Comparison of ENCODE assay signal across 23 cellular contexts in genomic region chr11:111537336-111537860, GRCh38. TPM values are rescaled to one million over a fixed set of nuclear protein-coding genes. Genes with fewer than 3 reads are reported as not detected.
DNase-seq lines count a peak whose midpoint lies in the region; ATAC-seq, FAIRE-seq and TF ChIP-seq lines count a peak whose summit lies in the region.
"Had no signal": no experiment of that assay in that cellular context is flagged by ENCODE, and none has a peak within 500 bp of the region (broad histone marks: within the 10 kb centered on the region; RNA-seq: fewer than 3 reads in every experiment).

No MANE protein-coding gene starts in this region.

- H4K20me1 ChIP-seq in H9 (ENCODE audit: control insufficient read depth, insufficient read depth, insufficient read length) = no peaks in the 10 kb centered on the region

- H3K36me3 ChIP-seq in Caco-2 (ENCODE audit: control insufficient read depth, insufficient read depth, low read length) = no peaks in the 10 kb centered on the region
- H3K36me3 ChIP-seq: BE2C had no signal

- no peak overlapping the region for H3K4me3 ChIP-seq in Caco-2 (ENCODE audit: low read depth, low read length)
- H3K4me3 ChIP-seq: GM23338 had no signal

- no peak for DNase-seq in stimulated activated naive CD8-positive, alpha-beta T cell treated with anti-CD3 and anti-CD28 coated beads, Interleukin-15, Interleukin-2, amounts not matched to agents 100 U/mL and 50 U/mL, for 24 hours
- DNase-seq in HTR-8/SVneo (ENCODE audit: insufficient read length, low spot score) = no peak
- DNase-seq in activated naive CD8-positive, alpha-beta T cell treated with anti-CD3 and anti-CD28 coated beads, Interleukin-2, amount 10 ng/mL, durations not matched to agents 7 days and 5 days = no peak
- DNase-seq in stimulated activated CD4-positive, alpha-beta T cell treated with anti-CD3 and anti-CD28 coated beads, Interleukin-4, amount 100 ng/mL, for 24 hours = no peak
- no peak for DNase-seq in Caco-2
- no peak for DNase-seq in H9
- DNase-seq: ACHN; BE2C; C1 segment of cervical spinal cord; CD4-positive, CD25-positive, alpha-beta regulatory T cell; CD8-positive, alpha-beta memory T cell; DMS153; DMS79; GDM1; IMR-90; KBM-7 had no signal

- intact Hi-C loops in Caco-2 (cut with micrococcal nuclease; ENCODE audit: unreplicated experiment) = no loop called here

- no peak overlapping the region for H3K56ac ChIP-seq in H9 (ENCODE audit: insufficient read length, low read depth, low read length)

- no peak overlapping the region for H3K4me3 Mint-ChIP-seq in stimulated activated naive CD8-positive, alpha-beta T cell treated with anti-CD3 and anti-CD28 coated beads, Interleukin-15, Interleukin-2, amounts not matched to agents 100 ng/mL and 50 ng/mL, for 24 hours
- H3K4me3 Mint-ChIP-seq in activated naive CD8-positive, alpha-beta T cell treated with anti-CD3 and anti-CD28 coated beads, Interleukin-2, amount 10 ng/mL, durations not matched to agents 7 days and 5 days = no peak overlapping the region
- no peak overlapping the region for H3K4me3 Mint-ChIP-seq in Caco-2 (ENCODE audit: unreplicated experiment)
- no peak overlapping the region for H3K4me3 Mint-ChIP-seq in H9
- H3K4me3 Mint-ChIP-seq: CD4-positive, CD25-positive, alpha-beta regulatory T cell; CD8-positive, alpha-beta memory T cell; GM23338 had no signal

- H3K79me1 ChIP-seq in H9 (ENCODE audit: insufficient read depth, low read depth, low read length, poor library complexity, severe bottlenecking) = no peaks in the 10 kb centered on the region

- H3K9me3 ChIP-seq in Caco-2 (no peaks in the 10 kb centered on the region), H9 (ENCODE audit: control insufficient read depth, low read depth, low read length) (no peaks in the 10 kb centered on the region)
- H3K9me3 ChIP-seq: BE2C had no signal

- H3K27ac Mint-ChIP-seq in stimulated activated naive CD8-positive, alpha-beta T cell treated with anti-CD3 and anti-CD28 coated beads, Interleukin-15, Interleukin-2, amounts not matched to agents 100 ng/mL and 50 ng/mL, for 24 hours = peak overlapping the region; percentile 33
- H3K27ac Mint-ChIP-seq in activated naive CD8-positive, alpha-beta T cell treated with anti-CD3 and anti-CD28 coated beads, Interleukin-2, amount 10 ng/mL, durations not matched to agents 7 days and 5 days = peak overlapping the region; percentile 88
- H3K27ac Mint-ChIP-seq in Caco-2 (ENCODE audit: unreplicated experiment) (no peak overlapping the region), H9 (peak overlapping the region in 1 of 3 experiments; percentile 57; a peak in 1 of 7 replicates)
- H3K27ac Mint-ChIP-seq: GM23338 had no signal

- no peak overlapping the region for H2BK5ac ChIP-seq in H9 (ENCODE audit: insufficient read length, low read length)

- no peak overlapping the region for H2BK120ac ChIP-seq in H9 (ENCODE audit: low read depth, low read length, poor library complexity, severe bottlenecking)

- no peak overlapping the region for H3K9ac ChIP-seq in H9 (ENCODE audit: extremely low read depth, insufficient read length, low read length)

- H3K18ac ChIP-seq in H9 (ENCODE audit: insufficient read length, low read depth, low read length) = no peak overlapping the region

- no TSS peak for BruUV-seq in Caco-2 (replicated peaks; lab: Mats Ljungman, UMichigan)

- H3K23ac ChIP-seq in H9 (ENCODE audit: insufficient read length, low read depth, low read length) = no peak overlapping the region

- H2AK5ac ChIP-seq in H9 (ENCODE audit: insufficient read length, low read length) = no peak overlapping the region

- peaks cover 4% of the 10 kb centered on the region for H3K36me3 Mint-ChIP-seq in stimulated activated naive CD8-positive, alpha-beta T cell treated with anti-CD3 and anti-CD28 coated beads, Interleukin-15, Interleukin-2, amounts not matched to agents 100 ng/mL and 50 ng/mL, for 24 hours (ENCODE audit: low read depth)
- peaks cover 3% of the 10 kb centered on the region for H3K36me3 Mint-ChIP-seq in activated naive CD8-positive, alpha-beta T cell treated with anti-CD3 and anti-CD28 coated beads, Interleukin-2, amount 10 ng/mL, durations not matched to agents 7 days and 5 days
- no peaks in the 10 kb centered on the region for H3K36me3 Mint-ChIP-seq in Caco-2 (ENCODE audit: insufficient read depth, unreplicated experiment)
- H3K36me3 Mint-ChIP-seq in H9 (ENCODE audit: insufficient read depth in 1 of 3, low read depth in 3 of 3) = peaks cover 0 to 5% (median 0%) of the 10 kb centered on the region in 3 experiments; a peak in 3 of 7 replicates
- H3K36me3 Mint-ChIP-seq: CD4-positive, CD25-positive, alpha-beta regulatory T cell; CD8-positive, alpha-beta memory T cell had no signal

- CTCF ChIA-PET in Caco-2 (lab: Charles Lee) = no interaction called here

- H3K4me1 ChIP-seq in Caco-2 = peaks cover 26% of the 10 kb centered on the region
- no peaks in the 10 kb centered on the region; the same call in 1 of the 2 replicates for H3K4me1 ChIP-seq in H9 (ENCODE audit: insufficient read depth, low read length)
- H3K4me1 ChIP-seq: BE2C had no signal

- H3K4ac ChIP-seq in H9 (ENCODE audit: low read depth, low read length) = no peak overlapping the region

- H3K9me3 Mint-ChIP-seq in stimulated activated naive CD8-positive, alpha-beta T cell treated with anti-CD3 and anti-CD28 coated beads, Interleukin-15, Interleukin-2, amounts not matched to agents 100 ng/mL and 50 ng/mL, for 24 hours = peaks cover 6% of the 10 kb centered on the region
- no peaks in the 10 kb centered on the region for H3K9me3 Mint-ChIP-seq in activated naive CD8-positive, alpha-beta T cell treated with anti-CD3 and anti-CD28 coated beads, Interleukin-2, amount 10 ng/mL, durations not matched to agents 7 days and 5 days
- H3K9me3 Mint-ChIP-seq in Caco-2 (ENCODE audit: unreplicated experiment) (no peaks in the 10 kb centered on the region), H9 (peaks cover 9 to 13% of the 10 kb centered on the region in 2 experiments; a peak in 4 of 5 replicates)
- H3K9me3 Mint-ChIP-seq: GM23338 had no signal

- H3K4me1 Mint-ChIP-seq in stimulated activated naive CD8-positive, alpha-beta T cell treated with anti-CD3 and anti-CD28 coated beads, Interleukin-15, Interleukin-2, amounts not matched to agents 100 ng/mL and 50 ng/mL, for 24 hours (ENCODE audit: low read depth) = peaks cover 69% of the 10 kb centered on the region
- H3K4me1 Mint-ChIP-seq in activated naive CD8-positive, alpha-beta T cell treated with anti-CD3 and anti-CD28 coated beads, Interleukin-2, amount 10 ng/mL, durations not matched to agents 7 days and 5 days = peaks cover 49% of the 10 kb centered on the region
- H3K4me1 Mint-ChIP-seq in Caco-2 (ENCODE audit: low read depth, unreplicated experiment) (peaks cover 18% of the 10 kb centered on the region), H9 (peaks cover 35 to 37% of the 10 kb centered on the region in 2 experiments)

- no peak overlapping the region for H2BK15ac ChIP-seq in H9 (ENCODE audit: low read depth, low read length)

- peaks cover 16% of the 10 kb centered on the region for H3K23me2 ChIP-seq in H9 (ENCODE audit: insufficient read length, low read depth, low read length, poor library complexity, severe bottlenecking)

- H4K8ac ChIP-seq in H9 (replicated peaks; ENCODE audit: insufficient read length, low read depth, low read length) = no peak overlapping the region

- no peak for ATAC-seq in stimulated activated naive CD8-positive, alpha-beta T cell treated with anti-CD3 and anti-CD28 coated beads, Interleukin-15, Interleukin-2, amounts not matched to agents 100 U/mL and 50 U/mL, for 24 hours
- ATAC-seq in activated naive CD8-positive, alpha-beta T cell treated with anti-CD3 and anti-CD28 coated beads, Interleukin-2, amount 10 ng/mL, durations not matched to agents 7 days and 5 days (ENCODE audit: low read depth) = no peak
- ATAC-seq: GM23338 had no signal

- no peak overlapping the region for H3K14ac ChIP-seq in H9 (ENCODE audit: insufficient read depth, low read length)

- H2BK12ac ChIP-seq in H9 (ENCODE audit: insufficient read length, low read depth, low read length) = no peak overlapping the region

- no peak overlapping the region for H4K5ac ChIP-seq in H9 (ENCODE audit: insufficient read length, low read depth, low read length)

- H3T11ph ChIP-seq in H9 (ENCODE audit: low read length) = no peak overlapping the region

- no peaks in the 10 kb centered on the region for H3K27me3 ChIP-seq in Caco-2 (replicated peaks; ENCODE audit: control insufficient read depth, insufficient read depth, low read length)
- H3K27me3 ChIP-seq in H9 (ENCODE audit: insufficient read depth, low read length) = peaks cover 22% of the 10 kb centered on the region; the same call in 1 of the 2 replicates

- no peaks in the 10 kb centered on the region for H3K79me2 ChIP-seq in H9 (ENCODE audit: insufficient read depth, low read length)

- no peak overlapping the region for H2BK20ac ChIP-seq in H9 (ENCODE audit: low read depth, low read length, poor library complexity, severe bottlenecking)

- POLR2A ChIA-PET in activated naive CD8-positive, alpha-beta T cell treated with anti-CD3 and anti-CD28 coated beads, Interleukin-2, amount 10 ng/mL, durations not matched to agents 7 days and 5 days (lab: Charles Lee) = no interaction called here
- POLR2A ChIA-PET in Caco-2 (lab: Charles Lee) = no interaction called here

- H3K4me2 ChIP-seq in H9 (ENCODE audit: insufficient read depth, insufficient read length, low read length) = no peak overlapping the region
- H3K4me2 ChIP-seq: GM23338 had no signal

- FAIRE-seq in HTR-8/SVneo (lab: Jason Lieb, UNC) = peak; percentile 83
- FAIRE-seq: A204.1, H54 had no signal

- WGBS in H9 (ENCODE audit: extremely low coverage, insufficient read length, low lambda C conversion rate) = no CpG with 5 or more reads among the region's 3 CpGs

- no peak overlapping the region for H3K27ac ChIP-seq in H9 (ENCODE audit: insufficient read length, low read depth, low read length)
- H3K27ac ChIP-seq: HL-60 had no signal

- no peak overlapping the region for H4K91ac ChIP-seq in H9 (ENCODE audit: insufficient read length, low read depth, low read length)

- H3K27me3 Mint-ChIP-seq in stimulated activated naive CD8-positive, alpha-beta T cell treated with anti-CD3 and anti-CD28 coated beads, Interleukin-15, Interleukin-2, amounts not matched to agents 100 ng/mL and 50 ng/mL, for 24 hours = peaks cover 65% of the 10 kb centered on the region
- H3K27me3 Mint-ChIP-seq in activated naive CD8-positive, alpha-beta T cell treated with anti-CD3 and anti-CD28 coated beads, Interleukin-2, amount 10 ng/mL, durations not matched to agents 7 days and 5 days = peaks cover 17% of the 10 kb centered on the region
- H3K27me3 Mint-ChIP-seq in Caco-2 (ENCODE audit: insufficient read depth, unreplicated experiment) (no peaks in the 10 kb centered on the region), H9 (ENCODE audit: low read depth) (peaks cover 48% of the 10 kb centered on the region)

- H2AFZ ChIP-seq in H9 (ENCODE audit: low read length) = no peak overlapping the region
- H2AFZ ChIP-seq: GM23338 had no signal

- TF ChIP-seq CTCF in Caco-2 (IDR thresholded peaks at IDR 0.05; ENCODE audit: insufficient read depth in 1 of 2, low read depth in 1 of 2, low read length in 1 of 2, severe bottlenecking in 1 of 2, unreplicated experiment in 1 of 2) = no peak
- no peak for TF ChIP-seq CTCF in H9 (conservative IDR thresholded peaks at IDR 0.05)

RNA-seq across cellular contexts. Expression of gene LAYN, which starts 3.1 kb away (rescaled TPM):
- 10 to 100 TPM; 24.0 to 27.0 TPM for total RNA-seq in activated naive CD8-positive, alpha-beta T cell treated with anti-CD3 and anti-CD28 coated beads, Interleukin-2, amount 10 ng/mL, durations not matched to agents 7 days and 5 days
- total RNA-seq in Caco-2 (2022) (0.79 and 1.6 TPM in 2 replicates), H9 (2021) (2.5 and 3.1 TPM in 2 replicates)

RNA-seq across cellular contexts. Expression of gene HOATZ, which starts 22.8 kb away (rescaled TPM):
- not detected for total RNA-seq in activated naive CD8-positive, alpha-beta T cell treated with anti-CD3 and anti-CD28 coated beads, Interleukin-2, amount 10 ng/mL, durations not matched to agents 7 days and 5 days
- not detected in 2 replicates for total RNA-seq in Caco-2 (2022)
- not detected in 2 replicates for total RNA-seq in H9 (2021)
- total RNA-seq: CD4-positive, CD25-positive, alpha-beta regulatory T cell; CD8-positive, alpha-beta memory T cell; Daoy; GM23338; HT1080; IMR-90 had no signal

RNA-seq across cellular contexts. Expression of gene BTG4, which starts 25.2 kb away (rescaled TPM):
- total RNA-seq in activated naive CD8-positive, alpha-beta T cell treated with anti-CD3 and anti-CD28 coated beads, Interleukin-2, amount 10 ng/mL, durations not matched to agents 7 days and 5 days = under 1 TPM in 1 of 2 experiments, not detected in 1; 0.31 TPM
- 0.61 and 1.2 TPM in 2 replicates for total RNA-seq in Caco-2 (2022)
- total RNA-seq in H9 (2021) = not detected in 2 replicates
- total RNA-seq: CD4-positive, CD25-positive, alpha-beta regulatory T cell; CD8-positive, alpha-beta memory T cell; Daoy; IMR-90 had no signal
